In the genomic region with DNA sequence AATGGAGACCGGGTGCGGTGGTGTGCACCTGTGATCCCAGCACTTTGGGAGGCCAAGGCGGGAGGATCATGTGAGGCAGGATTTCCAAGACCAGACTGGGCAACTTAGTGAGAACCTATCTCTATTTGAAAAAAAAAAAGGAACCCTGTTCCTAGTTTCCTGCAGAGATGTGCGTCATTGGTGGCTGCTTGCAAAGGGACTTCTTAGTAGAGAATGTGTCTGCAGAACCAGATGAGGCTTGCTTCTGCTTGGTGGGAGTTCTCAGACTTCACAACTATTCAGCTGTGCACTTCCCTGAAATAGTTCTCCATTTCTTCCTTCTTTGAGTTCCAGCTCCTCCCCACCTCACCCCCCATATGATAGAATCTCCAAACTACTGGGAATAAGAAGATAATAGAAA, we compare ENCODE assay signal across 25 cellular contexts.
"Had no signal": no experiment of that assay in that cellular context is flagged by ENCODE, and none has a peak within 500 bp of the region (broad histone marks: within the 10 kb centered on the region; RNA-seq: fewer than 3 reads in every experiment).

No MANE protein-coding gene starts in this region.

- H3K27me3 Mint-ChIP-seq: activated B cell treated with CpG ODN at 0.5 μM for 24 hours; activated CD4-positive, alpha-beta memory T cell treated with anti-CD3 and anti-CD28 coated beads for 36 hours; activated CD8-positive, alpha-beta memory T cell treated with anti-CD3 and anti-CD28 coated beads, Interleukin-2, amount 10 ng/mL, durations not matched to agents 7 days and 5 days; activated naive CD4-positive, alpha-beta T cell treated with anti-CD3 and anti-CD28 coated beads, Interleukin-2, amount 50 U/mL, for 24 hours; brain; natural killer cell treated with Interleukin-12 subunit alpha and Interleukin-12 subunit beta and Interleukin-15 and Interleukin-18, amount 100 ng/mL, for 72 hours; stimulated activated memory B cell treated with anti-CD40 and anti-IgM and Interleukin-4, amounts not matched to agents 10 μg/mL and 1 μg/mL and 100 μg/mL, for 72 hours had no signal

- H3K4me3 Mint-ChIP-seq: activated B cell treated with CpG ODN at 0.5 μM for 24 hours; activated CD4-positive, alpha-beta memory T cell treated with anti-CD3 and anti-CD28 coated beads for 36 hours; activated CD8-positive, alpha-beta memory T cell treated with anti-CD3 and anti-CD28 coated beads, Interleukin-2, amount 10 ng/mL, durations not matched to agents 7 days and 5 days; activated naive CD4-positive, alpha-beta T cell treated with anti-CD3 and anti-CD28 coated beads, Interleukin-2, amount 50 U/mL, for 24 hours; brain; natural killer cell treated with Interleukin-12 subunit alpha and Interleukin-12 subunit beta and Interleukin-15 and Interleukin-18, amount 100 ng/mL, for 72 hours; stimulated activated memory B cell treated with anti-CD40 and anti-IgM and Interleukin-4, amounts not matched to agents 10 μg/mL and 1 μg/mL and 100 μg/mL, for 72 hours had no signal

- H3K4me1 Mint-ChIP-seq: activated B cell treated with CpG ODN at 0.5 μM for 24 hours had no signal

- ATAC-seq: activated CD8-positive, alpha-beta memory T cell treated with anti-CD3 and anti-CD28 coated beads, Interleukin-2, amount 10 ng/mL, durations not matched to agents 7 days and 5 days; natural killer cell treated with Interleukin-12 subunit alpha and Interleukin-12 subunit beta and Interleukin-15 and Interleukin-18, amount 100 ng/mL, for 72 hours; stimulated activated memory B cell treated with anti-CD40 and anti-IgM and Interleukin-4, amounts not matched to agents 10 μg/mL and 1 μg/mL and 100 μg/mL, for 72 hours had no signal

- DNase-seq: activated B cell treated with CpG ODN at 0.5 μM for 24 hours; activated CD4-positive, alpha-beta memory T cell treated with anti-CD3 and anti-CD28 coated beads for 36 hours; activated CD4-positive, alpha-beta T cell treated with anti-CD3 and anti-CD28 coated beads for 48 hours; activated CD8-positive, alpha-beta memory T cell treated with anti-CD3 and anti-CD28 coated beads, Interleukin-2, amount 10 ng/mL, durations not matched to agents 7 days and 5 days; activated gamma-delta T cell treated with Interleukin-2 at 50 U/mL for 16 hours; activated T-cell treated with anti-CD3 and anti-CD28 coated beads for 4 hours; caudate nucleus; dermis blood vessel endothelial cell; effector memory CD4-positive, alpha-beta T cell; foreskin melanocyte; hypothalamus; mammary epithelial cell; pancreas; sigmoid colon; stimulated activated CD4-positive, alpha-beta T cell treated with anti-CD3 and anti-CD28 coated beads, Interleukin-15, amount 100 ng/mL, for 24 hours; stomach; T-helper 1 cell had no signal

- H3K4me1 ChIP-seq: pancreas, sigmoid colon, stomach, suprapubic skin, tibial nerve had no signal

- H3K27ac ChIP-seq: neutrophil, pancreas, sigmoid colon, stomach, suprapubic skin, tibial nerve had no signal

- H3K27me3 ChIP-seq: neutrophil, pancreas, sigmoid colon, stomach, suprapubic skin, tibial nerve had no signal

- H3K27ac Mint-ChIP-seq: activated B cell treated with CpG ODN at 0.5 μM for 24 hours; activated CD4-positive, alpha-beta memory T cell treated with anti-CD3 and anti-CD28 coated beads for 36 hours; activated CD8-positive, alpha-beta memory T cell treated with anti-CD3 and anti-CD28 coated beads, Interleukin-2, amount 10 ng/mL, durations not matched to agents 7 days and 5 days; activated naive CD4-positive, alpha-beta T cell treated with anti-CD3 and anti-CD28 coated beads, Interleukin-2, amount 50 U/mL, for 24 hours; brain; natural killer cell treated with Interleukin-12 subunit alpha and Interleukin-12 subunit beta and Interleukin-15 and Interleukin-18, amount 100 ng/mL, for 72 hours; stimulated activated memory B cell treated with anti-CD40 and anti-IgM and Interleukin-4, amounts not matched to agents 10 μg/mL and 1 μg/mL and 100 μg/mL, for 72 hours had no signal

- H3K9me3 ChIP-seq: neutrophil, pancreas, sigmoid colon, stomach, suprapubic skin, tibial nerve had no signal

- H3K4me3 ChIP-seq: pancreas, sigmoid colon, smooth muscle cell, stomach, suprapubic skin, tibial nerve had no signal

- H3K9me3 Mint-ChIP-seq: activated B cell treated with CpG ODN at 0.5 μM for 24 hours; activated CD4-positive, alpha-beta memory T cell treated with anti-CD3 and anti-CD28 coated beads for 36 hours; activated naive CD4-positive, alpha-beta T cell treated with anti-CD3 and anti-CD28 coated beads, Interleukin-2, amount 50 U/mL, for 24 hours; brain; natural killer cell treated with Interleukin-12 subunit alpha and Interleukin-12 subunit beta and Interleukin-15 and Interleukin-18, amount 100 ng/mL, for 72 hours; stimulated activated memory B cell treated with anti-CD40 and anti-IgM and Interleukin-4, amounts not matched to agents 10 μg/mL and 1 μg/mL and 100 μg/mL, for 72 hours had no signal
